3 cellular contexts compared by ENCODE assay signal in genomic region chr1:100481320-100481719, GRCh38.
TF ChIP-seq lines count a peak whose summit lies in the region.

No MANE protein-coding gene starts in this region.

TF ChIP-seq in SK-N-SH, 30 proteins besides CTCF, POLR2A, EP300 and RAD21:
- TF ChIP-seq TCF12 (IDR thresholded peaks at IDR 0.05), result 0 out of 2 replicates have a peak, but pooled peaks have one; percentile 15
- TF ChIP-seq GABPA (IDR thresholded peaks at IDR 0.05; ENCODE audit: low read depth), result no peak

TF ChIP-seq in K562, 482 proteins besides CTCF, POLR2A, EP300 and RAD21:
- TF ChIP-seq, protein P1, sequence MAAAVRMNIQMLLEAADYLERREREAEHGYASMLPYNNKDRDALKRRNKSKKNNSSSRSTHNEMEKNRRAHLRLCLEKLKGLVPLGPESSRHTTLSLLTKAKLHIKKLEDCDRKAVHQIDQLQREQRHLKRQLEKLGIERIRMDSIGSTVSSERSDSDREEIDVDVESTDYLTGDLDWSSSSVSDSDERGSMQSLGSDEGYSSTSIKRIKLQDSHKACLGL (CRISPR knock-in tag; IDR thresholded peaks at IDR 0.05; ENCODE audit: borderline replicate concordance, poor library complexity, severe bottlenecking), result no peak
- TF ChIP-seq PATZ1 (CRISPR knock-in tag; IDR thresholded peaks at IDR 0.05; ENCODE audit: borderline replicate concordance) (no peak), ZNF77 (CRISPR knock-in tag; IDR thresholded peaks at IDR 0.05) (no peak), ZNF41 (CRISPR knock-in tag; conservative IDR thresholded peaks at IDR 0.05) (no peak), HSF4 (CRISPR knock-in tag; IDR thresholded peaks at IDR 0.05; ENCODE audit: borderline replicate concordance) (no peak), HLTF (IDR thresholded peaks at IDR 0.05) (no peak), CBX1 (IDR thresholded peaks at IDR 0.05; ENCODE audit: low read depth) (no peak), TCF7L2 (IDR thresholded peaks at IDR 0.05; ENCODE audit: low read depth, low read length) (no peak), KDM4B (IDR thresholded peaks at IDR 0.05; ENCODE audit: borderline replicate concordance in 2 of 2, low read depth in 1 of 2) (no peak), BRF1 (IDR thresholded peaks at IDR 0.05; ENCODE audit: borderline replicate concordance, extremely low read depth, insufficient read length) (no peak), NCOA2 (IDR thresholded peaks at IDR 0.05; ENCODE audit: partially characterized antibody in 2 of 2) (no peak), ZBTB8A (IDR thresholded peaks at IDR 0.05; ENCODE audit: partially characterized antibody) (no peak), SRSF7 (optimal IDR thresholded peaks at IDR 0.05; ENCODE audit: low read depth, low read length) (no peak), POLR2G (IDR thresholded peaks at IDR 0.05; ENCODE audit: low read depth, low read length) (no peak), DIDO1 (tag; IDR thresholded peaks at IDR 0.05; ENCODE audit: low read depth) (no peak), BRF2 (IDR thresholded peaks at IDR 0.05; ENCODE audit: borderline replicate concordance, insufficient read depth, insufficient read length) (no peak), SMARCE1 (IDR thresholded peaks at IDR 0.05) (no peak)

TF ChIP-seq in WTC11, 78 proteins besides CTCF, POLR2A, EP300 and RAD21:
- TF ChIP-seq STAT6 (CRISPR knock-in tag; conservative IDR thresholded peaks at IDR 0.05; ENCODE audit: low read depth), result no peak
- TF ChIP-seq MXD4 (CRISPR knock-in tag; IDR thresholded peaks at IDR 0.05; ENCODE audit: borderline replicate concordance), result no peak
- TF ChIP-seq RORB (CRISPR knock-in tag; IDR thresholded peaks at IDR 0.05), result no peak
- no peak for TF ChIP-seq E2F5 (CRISPR knock-in tag; IDR thresholded peaks at IDR 0.05)
